Comparison of ENCODE assay signal across 23 cellular contexts in genomic region chr11:57614234-57614772, GRCh38. TPM values are rescaled to one million over a fixed set of nuclear protein-coding genes. Genes with fewer than 3 reads are reported as not detected.
A peak's percentile ranks its signal among the peaks of the same experiment; 100 is the strongest.
DNase-seq lines count a peak whose midpoint lies in the region; ATAC-seq, FAIRE-seq and TF ChIP-seq lines count a peak whose summit lies in the region.
"Had no signal": no experiment of that assay in that cellular context is flagged by ENCODE, and none has a peak within 500 bp of the region (broad histone marks: within the 10 kb centered on the region; RNA-seq: fewer than 3 reads in every experiment).

No MANE protein-coding gene starts in this region.

- DNase-seq in right lobe of liver (peak in 1 of 3 donors; percentile 55), HepG2 (ENCODE audit: low spot score) (no peak), iPS-NIHi7 (ENCODE audit: extremely low spot score) (peak; percentile 43), kidney glomerular epithelial cell (lab: John Stamatoyannopoulos, UW) (no peak), NCI-H510A treated with DMSO at 0.1 percent for 48 hours (lab: John Stamatoyannopoulos, UW) (no peak)
- DNase-seq: 8988T; ACHN; BE2C; CD8-positive, alpha-beta memory T cell; DMS79 treated with DMSO at 0.1 percent for 48 hours; H7; KBM-7; NCI-H2029; NCI-H446; NCI-H526; PC-9; SJCRH30 had no signal

- no peak overlapping the region for H3K4me3 ChIP-seq in right lobe of liver
- no peak overlapping the region for H3K4me3 ChIP-seq in HepG2 (replicated peaks in 1 of 3; ENCODE audit: insufficient read depth in 1 of 3, low read depth in 2 of 3, low read length in 3 of 3)
- H3K4me3 ChIP-seq: PC-9, SJCRH30 had no signal

- intact Hi-C loops in right lobe of liver (cut with DNase I), result no loop called here
- intact Hi-C loops in HepG2 (cut with micrococcal nuclease; ENCODE audit: unreplicated experiment), result no loop called here

- no peak overlapping the region for H3K4me2 ChIP-seq in HepG2 (ENCODE audit: low read depth, low read length)
- H3K4me2 ChIP-seq: PC-9 had no signal

- POLR2A ChIA-PET in HepG2 (lab: Yijun Ruan, JAX), result no interaction called here

- FAIRE-seq in HepG2 (lab: Jason Lieb, UNC), result no peak
- FAIRE-seq: GM19239 had no signal

- H4K20me1 ChIP-seq in HepG2 (ENCODE audit: insufficient read depth, low read length), result no peaks in the 10 kb centered on the region

- in situ Hi-C loops in HepG2 (cut with HindIII; ENCODE audit: extremely low pct_ligation_motif_present, low pct_unique_long_range_greater_than_20kb), result no loop called here

- 82% methylated on average over 5 of the region's 10 CpGs for WGBS in right lobe of liver (ENCODE audit: insufficient coverage, low coverage, low lambda C conversion rate, missing lambda C conversion rate)
- whole genome bisulfite sequencing in HepG2 (ENCODE audit: low lambda C conversion rate), result 69% methylated on average over 7 of the region's 10 CpGs

- no peak overlapping the region for H3K9ac ChIP-seq in HepG2 (ENCODE audit: insufficient read depth, low read depth, low read length)

- H3K27me3 ChIP-seq in right lobe of liver (no peaks in the 10 kb centered on the region), HepG2 (ENCODE audit: control insufficient read depth in 1 of 2, insufficient read depth in 2 of 2, low read length in 2 of 2) (no peaks in the 10 kb centered on the region)
- H3K27me3 ChIP-seq: BE2C, SJCRH30 had no signal

- H3K27ac ChIP-seq in right lobe of liver, result peak overlapping the region in 2 of 3 donors; percentile 64 to 79
- H3K27ac ChIP-seq in HepG2 (ENCODE audit: extremely low read length, insufficient read depth, low read length), result no peak overlapping the region
- H3K27ac ChIP-seq: PC-9, SJCRH30 had no signal

- TF ChIP-seq CTCF in right lobe of liver (IDR thresholded peaks at IDR 0.05), result no peak
- no peak for TF ChIP-seq CTCF in HepG2 (CRISPR knock-in tag; IDR thresholded peaks at IDR 0.05)

- CTCF ChIA-PET in HepG2 (lab: Yijun Ruan, JAX; ENCODE audit: low intra/inter-chr PET ratio, low total read pairs), result no interaction called here

- ATAC-seq in right lobe of liver (peak in 2 of 4 donors; percentile 1 to 13), HepG2 (no peak), GM21447 (IDR thresholded peaks at IDR 0.05; ENCODE audit: unreplicated experiment) (no peak)
- ATAC-seq: Right ventricle myocardium inferior, SK-N-SH treated with all-trans-retinoic acid at 6 μM for 48 hours had no signal

- no peaks in the 10 kb centered on the region for H3K79me2 ChIP-seq in HepG2 (ENCODE audit: insufficient read depth, low read length)

- no peak overlapping the region for H2AFZ ChIP-seq in HepG2 (ENCODE audit: low read length)
- H2AFZ ChIP-seq: PC-9 had no signal

- no TSS peak for BruUV-seq in HepG2 (replicated peaks; lab: Mats Ljungman, UMichigan)

- TF ChIP-seq POLR2A in right lobe of liver (IDR thresholded peaks at IDR 0.05) (no peak), HepG2 (IDR thresholded peaks at IDR 0.05; ENCODE audit: insufficient read depth in 1 of 2, low read depth in 2 of 2, low read length in 2 of 2) (no peak)

- TF ChIP-seq RAD21 in HepG2 (CRISPR knock-in tag; IDR thresholded peaks at IDR 0.05), result no peak

- H3K36me3 ChIP-seq in right lobe of liver, result peaks cover 8 to 69% (median 41%) of the 10 kb centered on the region in 4 donors
- H3K36me3 ChIP-seq in HepG2 (replicated peaks in 1 of 2; ENCODE audit: control insufficient read depth in 1 of 2, insufficient read depth in 2 of 2, low read length in 2 of 2), result no peaks in the 10 kb centered on the region
- H3K36me3 ChIP-seq: BE2C, SJCRH30 had no signal

- H3K4me1 ChIP-seq in right lobe of liver (peaks cover 0 to 81% (median 38%) of the 10 kb centered on the region in 4 donors), HepG2 (ENCODE audit: insufficient read depth, low read length) (no peaks in the 10 kb centered on the region)
- H3K4me1 ChIP-seq: BE2C, SJCRH30 had no signal

- TF ChIP-seq EP300 in HepG2 (IDR thresholded peaks at IDR 0.05; ENCODE audit: low read depth in 2 of 2, low read length in 2 of 2), result no peak
- TF ChIP-seq EP300 in HepG2 (CRISPR knock-in tag; IDR thresholded peaks at IDR 0.05; ENCODE audit: borderline replicate concordance), result no peak

- H3K9me3 ChIP-seq in right lobe of liver, result no peaks in the 10 kb centered on the region
- peaks cover 8% of the 10 kb centered on the region for H3K9me3 ChIP-seq in HepG2 (ENCODE audit: low read length)
- H3K9me3 ChIP-seq: BE2C, SJCRH30 had no signal

RNA-seq across cellular contexts. Expression of gene SERPING1, which starts 16.8 kb away (rescaled TPM):
- 1,000 to 10,000 TPM; 1,903 to 2,571 (median 2,194) TPM for total RNA-seq in right lobe of liver
- 1.6 and 2.0 TPM in 2 replicates for total RNA-seq in HepG2 (2016; rRNA removed; fragmentation: Illumina TruSeq; extraction: Trizol)
- total RNA-seq in HepG2 (2016; cell fraction: cytosol; rRNA removed; fragmentation: Illumina TruSeq; extraction: Trizol; ENCODE audit: low read depth), result 0.71 TPM in 2 replicates
- total RNA-seq in HepG2 (2016; cell fraction: insoluble cytoplasmic fraction; rRNA removed; fragmentation: Illumina TruSeq; extraction: Trizol), result 1.5 and 1.9 TPM in 2 replicates
- 0.87 and 1.2 TPM in 2 replicates for total RNA-seq in HepG2 (2016; cell fraction: membrane; rRNA removed; fragmentation: Illumina TruSeq; extraction: Trizol)
- 3.8 and 5.3 TPM in 2 replicates for total RNA-seq in HepG2 (2016; cell fraction: nucleus; rRNA removed; fragmentation: Illumina TruSeq; extraction: Trizol)
- polyA plus RNA-seq in HepG2 (2011; rRNA removed), result 10.4 and 23.3 TPM in 2 replicates
- 10.6 and 20.0 TPM in 2 replicates for polyA plus RNA-seq in HepG2 (2011; cell fraction: cytosol; rRNA removed)
- polyA plus RNA-seq in HepG2 (2011; cell fraction: nucleus; rRNA removed), result 13.7 and 21.4 TPM in 2 replicates
- 10.2 and 20.7 TPM in 2 replicates for polyA plus RNA-seq in HepG2 (2012)
- polyA plus RNA-seq in HepG2 (2016; cell fraction: cytosol; fragmentation: Illumina TruSeq; extraction: Trizol; ENCODE audit: low read depth), result 2.0 and 2.4 TPM in 2 replicates
- polyA plus RNA-seq in HepG2 (2016; cell fraction: insoluble cytoplasmic fraction; fragmentation: Illumina TruSeq; extraction: Trizol; ENCODE audit: low read depth), result 5.1 and 5.2 TPM in 2 replicates
- polyA plus RNA-seq in HepG2 (2016; cell fraction: membrane; fragmentation: Illumina TruSeq; extraction: Trizol; ENCODE audit: low read depth), result 2.1 and 3.4 TPM in 2 replicates
- 15.9 and 17.7 TPM in 2 replicates for polyA plus RNA-seq in HepG2 (2016; cell fraction: nucleus; fragmentation: Illumina TruSeq; extraction: Trizol; ENCODE audit: insufficient read depth, low read depth)
- polyA minus RNA-seq in HepG2 (2011; rRNA and poly(A)+ RNA removed; ENCODE audit: low replicate concordance), result 8.2 TPM in 1 of 2 replicates, not detected in the other
- polyA minus RNA-seq in HepG2 (2011; cell fraction: cytosol; rRNA and poly(A)+ RNA removed), result 4.2 and 11.2 TPM in 2 replicates
- polyA minus RNA-seq in HepG2 (2011; cell fraction: nucleus; rRNA and poly(A)+ RNA removed), result 2.2 and 7.8 TPM in 2 replicates
- total RNA-seq: CD8-positive, alpha-beta memory T cell; HT1080; MCF 10A had no signal
- polyA plus RNA-seq: CD8-positive, alpha-beta memory T cell had no signal

RNA-seq across cellular contexts. Expression of gene YPEL4, which starts 35.4 kb away (rescaled TPM):
- total RNA-seq in right lobe of liver (under 1 TPM in 4 of 6 experiments, not detected in 2; 0.06 to 0.84 (median 0.30) TPM), HepG2 (2016; rRNA removed; fragmentation: Illumina TruSeq; extraction: Trizol) (not detected in 2 replicates)
- not detected in 2 replicates for total RNA-seq in HepG2 (2016; cell fraction: cytosol; rRNA removed; fragmentation: Illumina TruSeq; extraction: Trizol; ENCODE audit: low read depth)
- total RNA-seq in HepG2 (2016; cell fraction: insoluble cytoplasmic fraction; rRNA removed; fragmentation: Illumina TruSeq; extraction: Trizol), result not detected in 2 replicates
- not detected in 2 replicates for total RNA-seq in HepG2 (2016; cell fraction: membrane; rRNA removed; fragmentation: Illumina TruSeq; extraction: Trizol)
- total RNA-seq in HepG2 (2016; cell fraction: nucleus; rRNA removed; fragmentation: Illumina TruSeq; extraction: Trizol), result not detected in 2 replicates
- 0.04 TPM in 1 of 2 replicates, not detected in the other for polyA plus RNA-seq in HepG2 (2011; rRNA removed)
- 0.05 TPM in 1 of 2 replicates, not detected in the other for polyA plus RNA-seq in HepG2 (2011; cell fraction: cytosol; rRNA removed)
- polyA plus RNA-seq in HepG2 (2011; cell fraction: nucleus; rRNA removed), result 0.10 TPM in 1 of 2 replicates, not detected in the other
- 0.17 and 0.20 TPM in 2 replicates for polyA plus RNA-seq in HepG2 (2012)
- polyA plus RNA-seq in HepG2 (2016; cell fraction: cytosol; fragmentation: Illumina TruSeq; extraction: Trizol; ENCODE audit: low read depth), result not detected in 2 replicates
- polyA plus RNA-seq in HepG2 (2016; cell fraction: insoluble cytoplasmic fraction; fragmentation: Illumina TruSeq; extraction: Trizol; ENCODE audit: low read depth), result not detected in 2 replicates
- not detected in 2 replicates for polyA plus RNA-seq in HepG2 (2016; cell fraction: membrane; fragmentation: Illumina TruSeq; extraction: Trizol; ENCODE audit: low read depth)
- polyA plus RNA-seq in HepG2 (2016; cell fraction: nucleus; fragmentation: Illumina TruSeq; extraction: Trizol; ENCODE audit: insufficient read depth, low read depth), result not detected in 2 replicates
- polyA minus RNA-seq in HepG2 (2011; rRNA and poly(A)+ RNA removed; ENCODE audit: low replicate concordance), result not detected in 2 replicates
- not detected in 2 replicates for polyA minus RNA-seq in HepG2 (2011; cell fraction: cytosol; rRNA and poly(A)+ RNA removed)
- not detected in 2 replicates for polyA minus RNA-seq in HepG2 (2011; cell fraction: nucleus; rRNA and poly(A)+ RNA removed)
- total RNA-seq: H7 had no signal

RNA-seq across cellular contexts. Expression of gene CLP1, which starts 43.3 kb away (rescaled TPM):
- 1 to 10 TPM; 5.6 to 9.2 (median 6.8) TPM for total RNA-seq in right lobe of liver
- 24.8 and 41.9 TPM in 2 replicates for total RNA-seq in HepG2 (2016; rRNA removed; fragmentation: Illumina TruSeq; extraction: Trizol)
- 4.7 and 5.1 TPM in 2 replicates for total RNA-seq in HepG2 (2016; cell fraction: cytosol; rRNA removed; fragmentation: Illumina TruSeq; extraction: Trizol; ENCODE audit: low read depth)
- total RNA-seq in HepG2 (2016; cell fraction: insoluble cytoplasmic fraction; rRNA removed; fragmentation: Illumina TruSeq; extraction: Trizol), result 26.5 and 41.5 TPM in 2 replicates
- 8.1 and 10.5 TPM in 2 replicates for total RNA-seq in HepG2 (2016; cell fraction: membrane; rRNA removed; fragmentation: Illumina TruSeq; extraction: Trizol)
- 11.3 and 13.5 TPM in 2 replicates for total RNA-seq in HepG2 (2016; cell fraction: nucleus; rRNA removed; fragmentation: Illumina TruSeq; extraction: Trizol)
- polyA plus RNA-seq in HepG2 (2011; rRNA removed), result 13.3 and 14.6 TPM in 2 replicates
- 16.9 and 20.8 TPM in 2 replicates for polyA plus RNA-seq in HepG2 (2011; cell fraction: cytosol; rRNA removed)
- 10.1 and 10.3 TPM in 2 replicates for polyA plus RNA-seq in HepG2 (2011; cell fraction: nucleus; rRNA removed)
- 9.8 and 13.0 TPM in 2 replicates for polyA plus RNA-seq in HepG2 (2012)
- polyA plus RNA-seq in HepG2 (2016; cell fraction: cytosol; fragmentation: Illumina TruSeq; extraction: Trizol; ENCODE audit: low read depth), result 1.6 and 1.8 TPM in 2 replicates
- polyA plus RNA-seq in HepG2 (2016; cell fraction: insoluble cytoplasmic fraction; fragmentation: Illumina TruSeq; extraction: Trizol; ENCODE audit: low read depth), result 30.1 and 32.4 TPM in 2 replicates
- polyA plus RNA-seq in HepG2 (2016; cell fraction: membrane; fragmentation: Illumina TruSeq; extraction: Trizol; ENCODE audit: low read depth), result 3.0 and 3.8 TPM in 2 replicates
- 14.5 and 16.1 TPM in 2 replicates for polyA plus RNA-seq in HepG2 (2016; cell fraction: nucleus; fragmentation: Illumina TruSeq; extraction: Trizol; ENCODE audit: insufficient read depth, low read depth)
- polyA minus RNA-seq in HepG2 (2011; rRNA and poly(A)+ RNA removed; ENCODE audit: low replicate concordance), result 25.6 and 33.0 TPM in 2 replicates
- 7.0 and 7.7 TPM in 2 replicates for polyA minus RNA-seq in HepG2 (2011; cell fraction: cytosol; rRNA and poly(A)+ RNA removed)
- polyA minus RNA-seq in HepG2 (2011; cell fraction: nucleus; rRNA and poly(A)+ RNA removed), result 4.4 and 5.3 TPM in 2 replicates

RNA-seq across cellular contexts. Expression of gene UBE2L6, which starts 46.8 kb away (rescaled TPM):
- total RNA-seq in right lobe of liver (100 to 1,000 TPM in 1 of 6 experiments, 10 to 100 TPM in 5; 36.6 to 124 (median 58.6) TPM), HepG2 (2016; rRNA removed; fragmentation: Illumina TruSeq; extraction: Trizol) (30.3 and 37.6 TPM in 2 replicates)
- 17.4 and 20.5 TPM in 2 replicates for total RNA-seq in HepG2 (2016; cell fraction: cytosol; rRNA removed; fragmentation: Illumina TruSeq; extraction: Trizol; ENCODE audit: low read depth)
- 27.8 and 37.8 TPM in 2 replicates for total RNA-seq in HepG2 (2016; cell fraction: insoluble cytoplasmic fraction; rRNA removed; fragmentation: Illumina TruSeq; extraction: Trizol)
- 26.3 and 29.3 TPM in 2 replicates for total RNA-seq in HepG2 (2016; cell fraction: membrane; rRNA removed; fragmentation: Illumina TruSeq; extraction: Trizol)
- 9.1 and 12.2 TPM in 2 replicates for total RNA-seq in HepG2 (2016; cell fraction: nucleus; rRNA removed; fragmentation: Illumina TruSeq; extraction: Trizol)
- 30.4 and 38.3 TPM in 2 replicates for polyA plus RNA-seq in HepG2 (2011; rRNA removed)
- polyA plus RNA-seq in HepG2 (2011; cell fraction: cytosol; rRNA removed), result 42.3 and 44.9 TPM in 2 replicates
- 12.0 and 15.7 TPM in 2 replicates for polyA plus RNA-seq in HepG2 (2011; cell fraction: nucleus; rRNA removed)
- 27.5 and 35.0 TPM in 2 replicates for polyA plus RNA-seq in HepG2 (2012)
- polyA plus RNA-seq in HepG2 (2016; cell fraction: cytosol; fragmentation: Illumina TruSeq; extraction: Trizol; ENCODE audit: low read depth), result 27.4 and 32.1 TPM in 2 replicates
- 54.7 and 56.6 TPM in 2 replicates for polyA plus RNA-seq in HepG2 (2016; cell fraction: insoluble cytoplasmic fraction; fragmentation: Illumina TruSeq; extraction: Trizol; ENCODE audit: low read depth)
- 33.1 and 34.4 TPM in 2 replicates for polyA plus RNA-seq in HepG2 (2016; cell fraction: membrane; fragmentation: Illumina TruSeq; extraction: Trizol; ENCODE audit: low read depth)
- 19.0 and 19.8 TPM in 2 replicates for polyA plus RNA-seq in HepG2 (2016; cell fraction: nucleus; fragmentation: Illumina TruSeq; extraction: Trizol; ENCODE audit: insufficient read depth, low read depth)
- polyA minus RNA-seq in HepG2 (2011; rRNA and poly(A)+ RNA removed; ENCODE audit: low replicate concordance), result 2.5 and 57.1 TPM in 2 replicates
- polyA minus RNA-seq in HepG2 (2011; cell fraction: cytosol; rRNA and poly(A)+ RNA removed), result 10.2 and 16.3 TPM in 2 replicates
- polyA minus RNA-seq in HepG2 (2011; cell fraction: nucleus; rRNA and poly(A)+ RNA removed), result 3.5 and 6.6 TPM in 2 replicates

RNA-seq across cellular contexts. Expression of gene ZDHHC5, which starts 53.6 kb away (rescaled TPM):
- total RNA-seq in right lobe of liver (10 to 100 TPM; 27.0 to 35.7 (median 33.6) TPM), HepG2 (2016; rRNA removed; fragmentation: Illumina TruSeq; extraction: Trizol) (20.3 and 26.6 TPM in 2 replicates)
- total RNA-seq in HepG2 (2016; cell fraction: cytosol; rRNA removed; fragmentation: Illumina TruSeq; extraction: Trizol; ENCODE audit: low read depth), result 6.3 and 6.7 TPM in 2 replicates
- total RNA-seq in HepG2 (2016; cell fraction: insoluble cytoplasmic fraction; rRNA removed; fragmentation: Illumina TruSeq; extraction: Trizol), result 18.8 and 25.9 TPM in 2 replicates
- total RNA-seq in HepG2 (2016; cell fraction: membrane; rRNA removed; fragmentation: Illumina TruSeq; extraction: Trizol), result 19.1 and 20.9 TPM in 2 replicates
- 28.7 and 30.0 TPM in 2 replicates for total RNA-seq in HepG2 (2016; cell fraction: nucleus; rRNA removed; fragmentation: Illumina TruSeq; extraction: Trizol)
- polyA plus RNA-seq in HepG2 (2011; rRNA removed), result 34.0 and 42.4 TPM in 2 replicates
- 27.4 and 33.9 TPM in 2 replicates for polyA plus RNA-seq in HepG2 (2011; cell fraction: cytosol; rRNA removed)
- 28.1 and 30.8 TPM in 2 replicates for polyA plus RNA-seq in HepG2 (2011; cell fraction: nucleus; rRNA removed)
- 20.6 and 23.1 TPM in 2 replicates for polyA plus RNA-seq in HepG2 (2012)
- 3.1 and 3.8 TPM in 2 replicates for polyA plus RNA-seq in HepG2 (2016; cell fraction: cytosol; fragmentation: Illumina TruSeq; extraction: Trizol; ENCODE audit: low read depth)
- polyA plus RNA-seq in HepG2 (2016; cell fraction: insoluble cytoplasmic fraction; fragmentation: Illumina TruSeq; extraction: Trizol; ENCODE audit: low read depth), result 19.0 and 21.5 TPM in 2 replicates
- polyA plus RNA-seq in HepG2 (2016; cell fraction: membrane; fragmentation: Illumina TruSeq; extraction: Trizol; ENCODE audit: low read depth), result 11.4 and 13.6 TPM in 2 replicates
- polyA plus RNA-seq in HepG2 (2016; cell fraction: nucleus; fragmentation: Illumina TruSeq; extraction: Trizol; ENCODE audit: insufficient read depth, low read depth), result 39.9 and 44.1 TPM in 2 replicates
- polyA minus RNA-seq in HepG2 (2011; rRNA and poly(A)+ RNA removed; ENCODE audit: low replicate concordance), result 86.9 and 107 TPM in 2 replicates
- polyA minus RNA-seq in HepG2 (2011; cell fraction: cytosol; rRNA and poly(A)+ RNA removed), result 18.9 and 25.6 TPM in 2 replicates
- polyA minus RNA-seq in HepG2 (2011; cell fraction: nucleus; rRNA and poly(A)+ RNA removed), result 30.5 and 36.2 TPM in 2 replicates

Comparison
In these comparisons a context has a peak if more than half of its experiments do, and no peak if none do; other contexts are left out.
1. RNA of gene SERPING1, which starts 16.8 kb away (total RNA-seq): 1,903 to 2,571 TPM in right lobe of liver; 0.71 to 5.3 TPM in HepG2; every median in the first group is over 100 times any median in the second.